Comparison of ENCODE assay signal across 2 cellular contexts in genomic region chr9:134834217-134834956, GRCh38.
TF ChIP-seq lines count a peak whose summit lies in the region.

No MANE protein-coding gene starts in this region.

TF ChIP-seq in A549, 52 proteins besides CTCF, POLR2A, EP300 and RAD21:
- TF ChIP-seq EHF (CRISPR knock-in tag; IDR thresholded peaks at IDR 0.05) (no peak), ZFP36 (IDR thresholded peaks at IDR 0.05; ENCODE audit: borderline replicate concordance, partially characterized antibody) (peak; percentile 52), RNF2 (IDR thresholded peaks at IDR 0.05; ENCODE audit: borderline replicate concordance, low read depth) (no peak), TFCP2L1 (CRISPR knock-in tag; IDR thresholded peaks at IDR 0.05) (no peak)
- TF ChIP-seq, protein P1, sequence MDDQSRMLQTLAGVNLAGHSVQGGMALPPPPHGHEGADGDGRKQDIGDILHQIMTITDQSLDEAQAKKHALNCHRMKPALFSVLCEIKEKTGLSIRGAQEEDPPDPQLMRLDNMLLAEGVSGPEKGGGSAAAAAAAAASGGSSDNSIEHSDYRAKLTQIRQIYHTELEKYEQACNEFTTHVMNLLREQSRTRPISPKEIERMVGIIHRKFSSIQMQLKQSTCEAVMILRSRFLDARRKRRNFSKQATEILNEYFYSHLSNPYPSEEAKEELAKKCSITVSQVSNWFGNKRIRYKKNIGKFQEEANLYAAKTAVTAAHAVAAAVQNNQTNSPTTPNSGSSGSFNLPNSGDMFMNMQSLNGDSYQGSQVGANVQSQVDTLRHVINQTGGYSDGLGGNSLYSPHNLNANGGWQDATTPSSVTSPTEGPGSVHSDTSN (IDR thresholded peaks at IDR 0.05), result no peak
TF ChIP-seq in A549: peak in this region for 1.

TF ChIP-seq in K562, 482 proteins besides CTCF, POLR2A, EP300 and RAD21:
- TF ChIP-seq ATF7 (IDR thresholded peaks at IDR 0.05) (no peak), KDM2B (CRISPR knock-in tag; IDR thresholded peaks at IDR 0.05) (no peak), ZFP36 (IDR thresholded peaks at IDR 0.05; ENCODE audit: low read depth, low read length, partially characterized antibody) (peak; percentile 80)
TF ChIP-seq in K562: peak in this region for 1.
